8 cellular contexts compared by ENCODE assay signal in genomic region chr10:46720386-46720785, GRCh38.
DNase-seq lines count a peak whose midpoint lies in the region; TF ChIP-seq lines count a peak whose summit lies in the region.
"Not testable (repeated sequence)": the region's sequence is repeated elsewhere in the genome, so short reads cannot be mapped to it uniquely, and the experiment has no call there.

No MANE protein-coding gene starts in this region.

- not testable (repeated sequence) for H3K4me2 ChIP-seq in OCI-LY7 (ENCODE audit: low read length)

- CTCF ChIA-PET in OCI-LY7 (lab: Charles Lee; ENCODE audit: unreplicated experiment); activated naive CD4-positive, alpha-beta T cell treated with anti-CD3 and anti-CD28 coated beads for 36 hours (lab: Charles Lee): not testable (repeated sequence)

- H3K27me3 ChIP-seq in endodermal cell (ENCODE audit: control insufficient read depth, insufficient read depth, low read length, poor library complexity, severe bottlenecking) = not testable (repeated sequence)

- TF ChIP-seq CTCF in LNCaP clone FGC (IDR thresholded peaks at IDR 0.05; ENCODE audit: control insufficient read depth, extremely low read depth, insufficient read depth) (peak; percentile 62), endodermal cell (conservative IDR thresholded peaks at IDR 0.05) (peak; percentile 67), nephron progenitor cell (IDR thresholded peaks at IDR 0.05) (peak; percentile 13)
- not testable (repeated sequence) for TF ChIP-seq CTCF in OCI-LY7 (conservative IDR thresholded peaks at IDR 0.05; ENCODE audit: low read length)

- H3K36me3 Mint-ChIP-seq in activated naive CD4-positive, alpha-beta T cell treated with anti-CD3 and anti-CD28 coated beads for 36 hours (ENCODE audit: low read depth); endodermal cell (ENCODE audit: low read depth); nephron progenitor cell (ENCODE audit: low read depth): not testable (repeated sequence)

- H3K4me3 ChIP-seq in LNCaP clone FGC (ENCODE audit: low read depth, low read length); OCI-LY7 (ENCODE audit: low read depth, low read length, poor library complexity, severe bottlenecking); endodermal cell (ENCODE audit: low read length): not testable (repeated sequence)

- H3K27me3 Mint-ChIP-seq in activated naive CD4-positive, alpha-beta T cell treated with anti-CD3 and anti-CD28 coated beads for 36 hours (ENCODE audit: low read depth) = peaks cover 13% of the 10 kb centered on the region
- H3K27me3 Mint-ChIP-seq in endodermal cell (ENCODE audit: insufficient read depth); nephron progenitor cell (ENCODE audit: low read depth, poor library complexity): not testable (repeated sequence)

- H3K27ac Mint-ChIP-seq in activated naive CD4-positive, alpha-beta T cell treated with anti-CD3 and anti-CD28 coated beads for 36 hours; endodermal cell; nephron progenitor cell: not testable (repeated sequence)

- intact Hi-C loops in OCI-LY7 (cut with micrococcal nuclease; ENCODE audit: unreplicated experiment); activated naive CD4-positive, alpha-beta T cell treated with anti-CD3 and anti-CD28 coated beads for 36 hours (cut with micrococcal nuclease): not testable (repeated sequence)

- H4K20me1 ChIP-seq in OCI-LY7 (ENCODE audit: insufficient read depth, low read length) = not testable (repeated sequence)

- H3K4me1 Mint-ChIP-seq in activated naive CD4-positive, alpha-beta T cell treated with anti-CD3 and anti-CD28 coated beads for 36 hours (ENCODE audit: low read depth); endodermal cell; nephron progenitor cell: not testable (repeated sequence)

- not testable (repeated sequence) for H3K9me3 Mint-ChIP-seq in activated naive CD4-positive, alpha-beta T cell treated with anti-CD3 and anti-CD28 coated beads for 36 hours; endodermal cell; nephron progenitor cell

- H2AFZ ChIP-seq in OCI-LY7 (ENCODE audit: low read length) = not testable (repeated sequence)

- H3K36me3 ChIP-seq in OCI-LY7 (ENCODE audit: insufficient read depth, low read length); endodermal cell (ENCODE audit: control insufficient read depth, insufficient read depth, low read length): not testable (repeated sequence)

- H3K4me3 Mint-ChIP-seq in activated naive CD4-positive, alpha-beta T cell treated with anti-CD3 and anti-CD28 coated beads for 36 hours; endodermal cell; nephron progenitor cell: not testable (repeated sequence)

- not testable (repeated sequence) for H3K9me2 ChIP-seq in OCI-LY7 (ENCODE audit: insufficient read depth, low read length)

- WGBS in endodermal cell (ENCODE audit: insufficient coverage in 1 of 2, insufficient read length in 1 of 2), 2 experiments = no CpG with 5 or more reads among the region's 1 CpG

- not testable (repeated sequence) for H3K27ac ChIP-seq in OCI-LY7 (ENCODE audit: low read depth, low read length, poor library complexity, severe bottlenecking); endodermal cell (ENCODE audit: low read depth, low read length)

- DNase-seq in DMS 273 treated with DMSO at 0.1 percent for 48 hours (lab: John Stamatoyannopoulos, UW) (peak; percentile 13), LNCaP clone FGC (ENCODE audit: low read depth) (peak; percentile 35), OCI-LY7 (ENCODE audit: low spot score) (peak; percentile 0), endodermal cell (peak; percentile 58), hippocampal formation (lab: John Stamatoyannopoulos, UW) (peak; percentile 6 to 17), nephron progenitor cell (peak; percentile 6), superior temporal gyrus (ENCODE audit: extremely low spot score) (peak; percentile 12)
- peak; percentile 8 for DNase-seq in activated naive CD4-positive, alpha-beta T cell treated with anti-CD3 and anti-CD28 coated beads for 36 hours

- POLR2A ChIA-PET in OCI-LY7 (lab: Charles Lee) = not testable (repeated sequence)

- not testable (repeated sequence) for H3K4me1 ChIP-seq in OCI-LY7 (ENCODE audit: insufficient read depth, low read length, poor library complexity, severe bottlenecking); endodermal cell (ENCODE audit: control insufficient read depth, insufficient read depth, low read length)

- BruUV-seq in OCI-LY7 (replicated peaks; lab: Mats Ljungman, UMichigan) = not testable (repeated sequence)

- H3K9me3 ChIP-seq in OCI-LY7 (ENCODE audit: low read length); endodermal cell (ENCODE audit: control insufficient read depth, low read length): not testable (repeated sequence)

- not testable (repeated sequence) for H3K9ac ChIP-seq in endodermal cell (ENCODE audit: extremely low read depth, low read length, poor library complexity, severe bottlenecking)

- H3K79me2 ChIP-seq in OCI-LY7 (ENCODE audit: insufficient read depth, low read depth, low read length) = not testable (repeated sequence)

Comparison
In these comparisons a context has a peak if more than half of its experiments do, and no peak if none do; other contexts are left out.
1. DNase-seq: peak in every context shown above with its lines; median percentile 58 in endodermal cell; 35 in LNCaP clone FGC; 13 in DMS 273 treated with DMSO at 0.1 percent for 48 hours; 12 in superior temporal gyrus; 12 in hippocampal formation; 8 in activated naive CD4-positive, alpha-beta T cell treated with anti-CD3 and anti-CD28 coated beads for 36 hours; 6 in nephron progenitor cell; 0 in OCI-LY7.